19 cellular contexts compared by ENCODE assay signal in genomic region chr20:48006036-48006833, GRCh38.
A peak's percentile ranks its signal among the peaks of the same experiment; 100 is the strongest.
DNase-seq lines count a peak whose midpoint lies in the region; ATAC-seq and TF ChIP-seq lines count a peak whose summit lies in the region.
"Had no signal": no experiment of that assay in that cellular context is flagged by ENCODE, and none has a peak within 500 bp of the region (broad histone marks: within the 10 kb centered on the region; RNA-seq: fewer than 3 reads in every experiment).

No MANE protein-coding gene starts in this region.

- H3K9me3 ChIP-seq in OCI-LY3 (ENCODE audit: insufficient read depth, low read length), result peaks cover 18% of the 10 kb centered on the region; the same call in 1 of the 2 replicates
- peaks cover 7% of the 10 kb centered on the region for H3K9me3 ChIP-seq in osteoblast (ENCODE audit: low read depth, low read length)
- peaks cover 24% of the 10 kb centered on the region for H3K9me3 ChIP-seq in PC-9 (ENCODE audit: insufficient read depth, low read depth)

- peak; percentile 14 for ATAC-seq in stimulated activated naive CD8-positive, alpha-beta T cell treated with anti-CD3 and anti-CD28 coated beads, Interleukin-15, Interleukin-2, amounts not matched to agents 100 U/mL and 50 U/mL, for 24 hours
- ATAC-seq in stimulated activated naive CD8-positive, alpha-beta T cell treated with anti-CD3 and anti-CD28 coated beads, Interleukin-15, amount 100 ng/mL, for 72 hours, result no peak
- ATAC-seq: activated T-helper 17 cell treated with anti-CD3 and anti-CD28 coated beads, Interleukin-2, amount 50 U/mL, for 72 hours; CD8-positive, alpha-beta T cell had no signal

- H3K4me1 Mint-ChIP-seq in stimulated activated naive CD8-positive, alpha-beta T cell treated with anti-CD3 and anti-CD28 coated beads, Interleukin-15, amount 100 ng/mL, for 72 hours, result no peaks in the 10 kb centered on the region
- H3K4me1 Mint-ChIP-seq: activated T-helper 17 cell treated with anti-CD3 and anti-CD28 coated beads, Interleukin-2, amount 50 U/mL, for 72 hours had no signal

- CTCF ChIA-PET in PC-9 (lab: Charles Lee), result no interaction called here

- H3K9me2 ChIP-seq in PC-9 (ENCODE audit: insufficient read depth), result no peaks in the 10 kb centered on the region

- H3K27ac ChIP-seq in OCI-LY3 (ENCODE audit: low read length), result no peak overlapping the region
- H3K27ac ChIP-seq in osteoblast (ENCODE audit: low read depth, low read length), result no peak overlapping the region
- H3K27ac ChIP-seq in PC-9, result no peak overlapping the region
- H3K27ac ChIP-seq: KMS-11 had no signal

- no peak for DNase-seq in stimulated activated naive CD8-positive, alpha-beta T cell treated with anti-CD3 and anti-CD28 coated beads, Interleukin-15, Interleukin-2, amounts not matched to agents 100 U/mL and 50 U/mL, for 24 hours
- no peak for DNase-seq in stimulated activated naive CD8-positive, alpha-beta T cell treated with anti-CD3 and anti-CD28 coated beads, Interleukin-15, amount 100 ng/mL, for 72 hours
- DNase-seq in germinal center (ENCODE audit: low spot score) (peak; percentile 48), osteoblast (ENCODE audit: insufficient read length, low spot score, missing footprints) (no peak), PC-9 (no peak), HuH-7 (ENCODE audit: low spot score) (no peak), NCI-H524 (lab: John Stamatoyannopoulos, UW) (no peak)
- DNase-seq: CD8-positive, alpha-beta T cell; DMS79 treated with DMSO at 0.1 percent for 48 hours; glutamatergic neuron; HCEC 1CT; NCI-H1417 treated with DMSO at 0.1 percent for 48 hours; NCI-H2227 treated with DMSO at 0.1 percent for 48 hours; SHP77 treated with DMSO at 0.1 percent for 48 hours; stimulated activated naive CD4-positive, alpha-beta T cell treated with Interleukin-2 at 50 U/mL for 16 hours; trophoblast cell had no signal

- intact Hi-C loops in PC-9 (cut with micrococcal nuclease; ENCODE audit: unreplicated experiment), result no loop called here

- no TSS peak for BruUV-seq in PC-9 (replicated peaks; lab: Mats Ljungman, UMichigan)

- H3K27ac Mint-ChIP-seq in stimulated activated naive CD8-positive, alpha-beta T cell treated with anti-CD3 and anti-CD28 coated beads, Interleukin-15, amount 100 ng/mL, for 72 hours, result no peak overlapping the region
- H3K27ac Mint-ChIP-seq: activated T-helper 17 cell treated with anti-CD3 and anti-CD28 coated beads, Interleukin-2, amount 50 U/mL, for 72 hours; CD8-positive, alpha-beta T cell had no signal

- H3K36me3 ChIP-seq in OCI-LY3 (replicated peaks; ENCODE audit: low read depth, low read length) (peaks cover 16% of the 10 kb centered on the region), osteoblast (ENCODE audit: insufficient read depth, low read length) (no peaks in the 10 kb centered on the region), PC-9 (ENCODE audit: low read depth) (peaks cover 2% of the 10 kb centered on the region; the same call in 1 of the 2 replicates)

- peaks cover 28% of the 10 kb centered on the region for H3K4me1 ChIP-seq in OCI-LY3 (ENCODE audit: low read length)
- peaks cover 24% of the 10 kb centered on the region for H3K4me1 ChIP-seq in osteoblast (ENCODE audit: insufficient read depth, low read length)
- H3K4me1 ChIP-seq in PC-9 (replicated peaks; ENCODE audit: insufficient read depth), result no peaks in the 10 kb centered on the region

- H2AFZ ChIP-seq in OCI-LY3 (ENCODE audit: low read depth, low read length) (no peak overlapping the region), osteoblast (ENCODE audit: low read length) (no peak overlapping the region), PC-9 (no peak overlapping the region)

- POLR2A ChIA-PET in PC-9 (lab: Charles Lee; ENCODE audit: unreplicated experiment), result no interaction called here

- peaks cover 19% of the 10 kb centered on the region; the same call in 1 of the 2 replicates for H3K27me3 ChIP-seq in OCI-LY3 (ENCODE audit: low read depth, low read length)
- H3K27me3 ChIP-seq in osteoblast (ENCODE audit: insufficient read depth, low read length), result no peaks in the 10 kb centered on the region
- H3K27me3 ChIP-seq in PC-9 (ENCODE audit: insufficient read depth, low read depth), result no peaks in the 10 kb centered on the region

- no peak overlapping the region for H3K4me3 Mint-ChIP-seq in stimulated activated naive CD8-positive, alpha-beta T cell treated with anti-CD3 and anti-CD28 coated beads, Interleukin-15, amount 100 ng/mL, for 72 hours
- H3K4me3 Mint-ChIP-seq: activated T-helper 17 cell treated with anti-CD3 and anti-CD28 coated beads, Interleukin-2, amount 50 U/mL, for 72 hours; CD8-positive, alpha-beta T cell had no signal

- H3K79me2 ChIP-seq in OCI-LY3 (ENCODE audit: low read length) (no peaks in the 10 kb centered on the region), osteoblast (ENCODE audit: insufficient read depth, low read length) (no peaks in the 10 kb centered on the region), PC-9 (ENCODE audit: low read depth) (no peaks in the 10 kb centered on the region)

- peaks cover 4 to 15% of the 10 kb centered on the region in 2 donors for H3K9me3 Mint-ChIP-seq in stimulated activated naive CD8-positive, alpha-beta T cell treated with anti-CD3 and anti-CD28 coated beads, Interleukin-15, amount 100 ng/mL, for 72 hours

- TF ChIP-seq CTCF in OCI-LY3 (IDR thresholded peaks at IDR 0.05; ENCODE audit: low read depth, low read length) (no peak), osteoblast (IDR thresholded peaks at IDR 0.05; ENCODE audit: extremely low read depth, low read depth, low read length) (no peak), PC-9 (conservative IDR thresholded peaks at IDR 0.05) (no peak)

- H3K4me2 ChIP-seq in OCI-LY3 (ENCODE audit: low read length) (peak overlapping the region; percentile 35), osteoblast (ENCODE audit: insufficient read depth, low read length) (no peak overlapping the region), PC-9 (no peak overlapping the region)
- H3K4me2 ChIP-seq: KMS-11 had no signal

- peaks cover 7% of the 10 kb centered on the region; the same call in 1 of the 2 replicates for H3F3A ChIP-seq in PC-9 (ENCODE audit: insufficient read depth, low read depth)

- H3K27me3 Mint-ChIP-seq in stimulated activated naive CD8-positive, alpha-beta T cell treated with anti-CD3 and anti-CD28 coated beads, Interleukin-15, amount 100 ng/mL, for 72 hours, result peaks cover 41% of the 10 kb centered on the region

- H4K20me1 ChIP-seq in OCI-LY3 (ENCODE audit: insufficient read depth, low read length) (no peaks in the 10 kb centered on the region), osteoblast (ENCODE audit: insufficient read depth, low read length) (no peaks in the 10 kb centered on the region), PC-9 (ENCODE audit: insufficient read depth) (no peaks in the 10 kb centered on the region)

- H3K4me3 ChIP-seq in OCI-LY3 (ENCODE audit: low read length), result no peak overlapping the region
- no peak overlapping the region for H3K4me3 ChIP-seq in osteoblast (ENCODE audit: insufficient read depth, low read length)
- H3K4me3 ChIP-seq in PC-9, result no peak overlapping the region

- no peak overlapping the region for H3K9ac ChIP-seq in OCI-LY3 (ENCODE audit: low read length)
- H3K9ac ChIP-seq: KMS-11 had no signal
